8 cellular contexts compared by ENCODE assay signal in the genomic region with DNA sequence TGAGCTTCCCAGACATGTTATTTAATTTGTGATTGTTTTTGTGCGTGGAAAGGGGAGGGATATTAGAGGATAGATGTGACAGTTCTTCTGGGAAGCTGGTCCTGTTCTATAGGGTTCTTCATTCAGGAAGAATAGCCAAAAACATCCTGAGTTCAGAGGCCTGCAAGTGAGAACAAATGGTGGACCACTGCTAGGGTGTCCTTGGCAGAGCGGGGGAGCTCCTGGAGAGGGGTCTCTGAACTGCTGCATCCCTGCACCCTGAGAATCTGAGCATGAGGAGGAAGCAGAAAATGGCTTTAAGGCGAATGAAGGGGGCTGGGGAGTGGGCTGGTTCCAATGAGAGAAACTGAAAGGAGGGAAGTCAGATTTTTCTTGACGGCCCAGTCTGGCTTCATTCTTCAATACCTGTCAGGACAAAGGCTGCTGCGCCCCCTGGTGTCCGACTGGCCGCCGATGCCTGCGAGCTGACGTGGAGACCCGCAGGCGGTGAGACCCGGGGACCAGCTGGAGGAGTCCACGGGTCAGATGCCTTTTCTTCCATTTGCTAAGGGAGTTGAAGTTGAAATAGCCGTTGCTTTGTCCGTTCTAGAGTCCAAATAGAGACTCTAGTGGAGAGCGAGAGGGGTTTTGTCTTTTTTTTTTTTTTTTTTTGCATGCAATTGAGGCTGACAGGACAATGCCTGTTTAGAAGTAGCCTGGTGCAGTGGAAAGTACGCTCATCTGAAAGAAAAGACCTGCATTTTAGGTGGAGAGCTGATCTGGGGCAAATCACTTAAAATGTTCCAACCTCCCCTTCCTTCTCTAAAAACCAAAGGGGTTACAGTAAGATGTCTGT. TPM values are rescaled to one million over a fixed set of nuclear protein-coding genes. Genes with fewer than 3 reads are reported as not detected.
DNase-seq lines count a peak whose midpoint lies in the region; ATAC-seq and TF ChIP-seq lines count a peak whose summit lies in the region.

No MANE protein-coding gene starts in this region.

- peak overlapping the region; percentile 33 for H2AFZ ChIP-seq in parathyroid adenoma

- peak overlapping the region; percentile 50 for H3K4me2 ChIP-seq in parathyroid adenoma (ENCODE audit: low read length)

- DNase-seq in GDM1 (lab: John Stamatoyannopoulos, UW) (peak; percentile 32), GOT3 (lab: John Stamatoyannopoulos, UW) (peak; percentile 16), SHP77 treated with DMSO at 0.1 percent for 48 hours (lab: John Stamatoyannopoulos, UW) (peak; percentile 6), tibial artery (peak; percentile 96)
- peak; percentile 39 for DNase-seq in activated gamma-delta T cell treated with anti-CD3 and anti-CD28 coated beads, Interleukin-2, amount 50 U/mL, for 16 hours (ENCODE audit: low read depth)

- H3K79me2 ChIP-seq in parathyroid adenoma = no peaks in the 10 kb centered on the region

- no peak overlapping the region for H3K9ac ChIP-seq in parathyroid adenoma

- H3K27ac ChIP-seq in gastroesophageal sphincter (peak overlapping the region in 3 of 4 donors; percentile 68 to 81 (median 78)), parathyroid adenoma (no peak overlapping the region), tibial artery (peak overlapping the region; percentile 92 to 94)

- H3K4me3 ChIP-seq in gastroesophageal sphincter (peak overlapping the region in 1 of 2 donors; percentile 20), parathyroid adenoma (ENCODE audit: low read depth, low read length) (no peak overlapping the region), tibial artery (peak overlapping the region; percentile 14 to 37)

- peak; percentile 81 for ATAC-seq in gastroesophageal sphincter

- no peak for TF ChIP-seq EP300 in gastroesophageal sphincter (IDR thresholded peaks at IDR 0.05)

- WGBS in gastroesophageal sphincter (ENCODE audit: low coverage in 1 of 2), 2 donors = 8 to 10% methylated on average over 11 to 12 of the region's 18 CpGs

- TF ChIP-seq CTCF in LNCAP (IDR thresholded peaks at IDR 0.05) = peak; percentile 93
- TF ChIP-seq CTCF in gastroesophageal sphincter (IDR thresholded peaks at IDR 0.05) = peak; percentile 91 to 94 (median 92)
- peak; percentile 61 for TF ChIP-seq CTCF in parathyroid adenoma (IDR thresholded peaks at IDR 0.05)
- peak; percentile 88 to 92 for TF ChIP-seq CTCF in tibial artery (IDR thresholded peaks at IDR 0.05)

- H3K27me3 ChIP-seq in gastroesophageal sphincter (peaks cover 19% of the 10 kb centered on the region), parathyroid adenoma (ENCODE audit: control insufficient read depth, insufficient read depth, low read length) (peaks cover 6% of the 10 kb centered on the region), tibial artery (no peaks in the 10 kb centered on the region)

- intact Hi-C loops in tibial artery (cut with DNase I; ENCODE audit: low total_unique reads) = loop anchor here (5.0 kb wide), 2 partner anchors 41 to 921 kb away; partner anchors contain the start of gene NFIB

- H3K36me3 ChIP-seq in gastroesophageal sphincter (no peaks in the 10 kb centered on the region), parathyroid adenoma (ENCODE audit: control insufficient read depth, insufficient read depth, low read length) (no peaks in the 10 kb centered on the region), tibial artery (no peaks in the 10 kb centered on the region)

- H3K9me3 ChIP-seq in gastroesophageal sphincter = no peaks in the 10 kb centered on the region
- H3K9me3 ChIP-seq in parathyroid adenoma (ENCODE audit: control insufficient read depth, low read length) = no peaks in the 10 kb centered on the region
- H3K9me3 ChIP-seq in tibial artery = no peaks in the 10 kb centered on the region

- no peak for TF ChIP-seq POLR2A in gastroesophageal sphincter (IDR thresholded peaks at IDR 0.05)

- H3K4me1 ChIP-seq in gastroesophageal sphincter (peaks cover 0 to 57% (median 3%) of the 10 kb centered on the region in 3 donors), parathyroid adenoma (no peaks in the 10 kb centered on the region), tibial artery (peaks cover 0 to 77% (median 50%) of the 10 kb centered on the region in 4 donors)

RNA-seq across cellular contexts. Expression of gene NFIB, which starts 39.5 kb away (rescaled TPM):
- 10 to 100 TPM; 61.0 to 68.3 (median 65.4) TPM for total RNA-seq in gastroesophageal sphincter

Comparison
In these comparisons a context has a peak if more than half of its experiments do, and no peak if none do; other contexts are left out.
1. DNase-seq: peak in every context shown above with its lines; median percentile 96 in tibial artery; 39 in activated gamma-delta T cell treated with anti-CD3 and anti-CD28 coated beads, Interleukin-2, amount 50 U/mL, for 16 hours; 32 in GDM1; 16 in GOT3; 6 in SHP77 treated with DMSO at 0.1 percent for 48 hours.